9 cellular contexts compared by ENCODE assay signal in the genomic region with DNA sequence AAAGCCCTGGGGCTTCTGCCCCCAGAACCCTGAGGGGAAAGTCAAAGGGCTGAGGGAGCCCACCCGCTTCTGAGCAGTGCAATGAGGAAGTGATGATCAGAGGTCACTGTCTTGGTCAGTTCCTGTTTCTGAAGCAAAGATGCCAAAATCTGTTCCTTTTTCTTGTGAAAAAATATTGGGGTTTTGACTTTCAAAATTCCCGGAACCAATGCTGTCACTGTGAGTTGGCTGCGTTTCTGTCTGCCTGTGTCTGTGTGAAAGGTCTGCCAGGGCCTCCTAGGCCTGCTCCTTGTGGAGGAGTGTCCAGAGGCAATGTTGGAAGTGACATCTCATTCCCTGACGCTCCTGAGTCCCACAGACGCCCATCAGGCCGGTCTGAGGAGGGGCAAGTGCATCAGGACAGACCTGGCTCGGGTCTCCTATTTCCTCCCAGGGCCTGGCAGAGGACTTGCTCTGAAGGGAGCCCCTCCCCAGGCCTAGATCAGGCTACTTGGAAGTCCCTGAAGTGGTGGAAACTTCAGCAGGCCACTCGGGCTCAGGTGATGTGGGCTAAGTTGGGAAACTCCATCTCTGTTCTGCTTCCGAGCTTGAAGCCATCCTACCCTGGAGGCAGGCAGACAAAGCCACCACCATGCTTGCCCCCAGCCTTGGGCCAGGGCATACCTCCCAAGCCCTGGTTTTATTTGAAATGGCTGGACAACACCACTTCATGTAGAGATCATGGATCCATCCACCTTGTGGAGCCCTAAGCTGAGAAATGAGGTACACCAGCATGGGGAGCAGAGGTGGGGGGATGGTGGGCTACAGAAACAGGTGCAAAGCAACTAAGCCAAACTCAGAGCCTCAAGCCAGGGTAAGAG. TPM values are rescaled to one million over a fixed set of nuclear protein-coding genes. Genes with fewer than 3 reads are reported as not detected.
A peak's percentile ranks its signal among the peaks of the same experiment; 100 is the strongest.
DNase-seq lines count a peak whose midpoint lies in the region; ATAC-seq, FAIRE-seq and TF ChIP-seq lines count a peak whose summit lies in the region.
"Had no signal": no experiment of that assay in that cellular context is flagged by ENCODE, and none has a peak within 500 bp of the region (broad histone marks: within the 10 kb centered on the region; RNA-seq: fewer than 3 reads in every experiment).

No MANE protein-coding gene starts in this region.

- intact Hi-C loops in right lobe of liver (cut with DNase I) = loop anchor here in 1 of 2 donors (10.0 kb wide), 2 partner anchors 96 to 236 kb away; no protein-coding TSS in a partner anchor

- no peaks in the 10 kb centered on the region for H3K27me3 ChIP-seq in right lobe of liver

- H3K4me1 ChIP-seq in right lobe of liver = peaks cover 0 to 13% (median 3%) of the 10 kb centered on the region in 4 donors

- H3K36me3 Mint-ChIP-seq in T-helper 1 cell treated with Interleukin-12 subunit alpha and Interleukin-12 subunit beta and Interleukin-4 antibody, amounts not matched to agents 30 μg/mL and 1 μg/mL, for 36 hours (ENCODE audit: low read depth) = peaks cover 12% of the 10 kb centered on the region
- H3K36me3 Mint-ChIP-seq in activated T-cell treated with anti-CD3 and anti-CD28 coated beads, Interleukin-2, amount 50 U/mL, for 4 hours (ENCODE audit: insufficient read depth) = no peaks in the 10 kb centered on the region

- DNase-seq in T-helper 1 cell (no peak), right lobe of liver (peak in 1 of 3 donors; percentile 44), GM19239 (ENCODE audit: insufficient read length, low spot score) (no peak)
- no peak for DNase-seq in activated T-cell treated with anti-CD3 and anti-CD28 coated beads, Interleukin-2, amount 50 U/mL, for 4 hours
- DNase-seq in stimulated activated CD4-positive, alpha-beta T cell treated with anti-CD3 and anti-CD28 coated beads, Interleukin-2, amount 100 ng/mL, for 24 hours = no peak

- no peak for TF ChIP-seq CTCF in right lobe of liver (IDR thresholded peaks at IDR 0.05)

- H3K4me1 Mint-ChIP-seq in T-helper 1 cell treated with Interleukin-12 subunit alpha and Interleukin-12 subunit beta and Interleukin-4 antibody, amounts not matched to agents 30 μg/mL and 1 μg/mL, for 36 hours (ENCODE audit: low read depth) = peaks cover 58% of the 10 kb centered on the region
- H3K4me1 Mint-ChIP-seq in activated T-cell treated with anti-CD3 and anti-CD28 coated beads, Interleukin-2, amount 50 U/mL, for 4 hours (ENCODE audit: low read depth) = peaks cover 55% of the 10 kb centered on the region

- ATAC-seq in activated T-cell treated with anti-CD3 and anti-CD28 coated beads, Interleukin-2, amount 50 U/mL, for 4 hours = no peak
- ATAC-seq in right lobe of liver (peak; percentile 8 to 29 (median 20)), GM21529 (IDR thresholded peaks at IDR 0.05; ENCODE audit: unreplicated experiment) (no peak)
- ATAC-seq: A549 had no signal

- H3K4me3 Mint-ChIP-seq in T-helper 1 cell treated with Interleukin-12 subunit alpha and Interleukin-12 subunit beta and Interleukin-4 antibody, amounts not matched to agents 30 μg/mL and 1 μg/mL, for 36 hours = peak overlapping the region; percentile 38
- H3K4me3 Mint-ChIP-seq in activated T-cell treated with anti-CD3 and anti-CD28 coated beads, Interleukin-2, amount 50 U/mL, for 4 hours = peak overlapping the region; percentile 35

- H3K9me3 Mint-ChIP-seq in T-helper 1 cell treated with Interleukin-12 subunit alpha and Interleukin-12 subunit beta and Interleukin-4 antibody, amounts not matched to agents 30 μg/mL and 1 μg/mL, for 36 hours = peaks cover 12% of the 10 kb centered on the region
- H3K9me3 Mint-ChIP-seq in activated T-cell treated with anti-CD3 and anti-CD28 coated beads, Interleukin-2, amount 50 U/mL, for 4 hours = peaks cover 7% of the 10 kb centered on the region

- H3K36me3 ChIP-seq in right lobe of liver = no peaks in the 10 kb centered on the region

- H3K27me3 Mint-ChIP-seq in T-helper 1 cell treated with Interleukin-12 subunit alpha and Interleukin-12 subunit beta and Interleukin-4 antibody, amounts not matched to agents 30 μg/mL and 1 μg/mL, for 36 hours (ENCODE audit: low read depth) = peaks cover 11% of the 10 kb centered on the region
- H3K27me3 Mint-ChIP-seq in activated T-cell treated with anti-CD3 and anti-CD28 coated beads, Interleukin-2, amount 50 U/mL, for 4 hours (ENCODE audit: low read depth) = no peaks in the 10 kb centered on the region

- TF ChIP-seq POLR2A in right lobe of liver (IDR thresholded peaks at IDR 0.05) = no peak

- H3K27ac ChIP-seq in right lobe of liver (peak overlapping the region; percentile 59 to 70 (median 67)), temporal lobe (ENCODE audit: low read depth, low read length) (peak overlapping the region; percentile 50)

- no peak overlapping the region for H3K4me3 ChIP-seq in right lobe of liver
- H3K4me3 ChIP-seq: A549 had no signal

- H3K9me3 ChIP-seq in right lobe of liver = no peaks in the 10 kb centered on the region

- FAIRE-seq in GM19239 (lab: Jason Lieb, UNC) = no peak
- FAIRE-seq: A549 had no signal

- H3K27ac Mint-ChIP-seq in T-helper 1 cell treated with Interleukin-12 subunit alpha and Interleukin-12 subunit beta and Interleukin-4 antibody, amounts not matched to agents 30 μg/mL and 1 μg/mL, for 36 hours = peak overlapping the region; percentile 23

- 30% methylated on average over 8 of the region's 9 CpGs for WGBS in right lobe of liver (ENCODE audit: insufficient coverage, low coverage, low lambda C conversion rate, missing lambda C conversion rate)

RNA-seq across cellular contexts. Expression of a gene that starts 51.0 kb away (rescaled TPM):
- total RNA-seq in activated T-cell treated with anti-CD3 and anti-CD28 coated beads, Interleukin-2, amount 50 U/mL, for 4 hours = under 1 TPM in 1 of 3 donors, not detected in 2; 0.19 TPM
- 10 to 100 TPM in 4 of 6 experiments, 1 to 10 TPM in 2; 8.2 to 20.9 (median 12.3) TPM for total RNA-seq in right lobe of liver
- total RNA-seq in temporal lobe = 9.6 TPM

Comparison
In these comparisons a context has a peak if more than half of its experiments do, and no peak if none do; other contexts are left out.
1. ATAC-seq: peak in right lobe of liver (4 of 4); none in activated T-cell treated with anti-CD3 and anti-CD28 coated beads, Interleukin-2, amount 50 U/mL, for 4 hours (0 of 2) and GM21529 (single experiment).